15 cellular contexts compared by ENCODE assay signal in the genomic region with DNA sequence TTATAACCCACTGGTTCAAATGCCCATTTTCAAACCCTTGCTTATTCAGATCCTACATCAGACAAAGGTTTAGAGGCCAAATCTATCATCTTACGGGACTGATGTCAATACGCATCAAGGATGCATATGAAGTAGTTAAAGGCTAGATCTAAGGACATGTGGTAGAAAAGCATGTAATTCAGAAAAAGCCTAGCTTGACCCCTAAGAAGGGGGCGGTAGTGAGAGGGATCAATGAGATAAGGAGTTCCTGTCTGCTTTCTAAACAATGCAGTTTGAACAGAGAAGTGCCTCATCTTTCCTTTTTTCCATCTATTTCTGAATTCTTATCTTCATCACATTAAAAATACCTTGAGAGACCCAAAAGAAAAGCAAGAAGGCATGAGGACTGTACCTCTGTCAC.
DNase-seq lines count a peak whose midpoint lies in the region; ATAC-seq and TF ChIP-seq lines count a peak whose summit lies in the region.
"Had no signal": no experiment of that assay in that cellular context is flagged by ENCODE, and none has a peak within 500 bp of the region (broad histone marks: within the 10 kb centered on the region; RNA-seq: fewer than 3 reads in every experiment).

No MANE protein-coding gene starts in this region.

- no peak overlapping the region for H3K27ac ChIP-seq in H9 (ENCODE audit: insufficient read length, low read depth, low read length)
- H3K27ac ChIP-seq in iPS DF 6.9 (ENCODE audit: low read length): no peak overlapping the region
- no peak overlapping the region for H3K27ac ChIP-seq in neuronal stem cell (replicated peaks; ENCODE audit: low read length)
- H3K27ac ChIP-seq in hepatocyte: no peak overlapping the region
- no peak overlapping the region for H3K27ac ChIP-seq in RWPE1
- H3K27ac ChIP-seq: BLaER1, HL-60 had no signal

- no peaks in the 10 kb centered on the region for H3K23me2 ChIP-seq in H9 (ENCODE audit: insufficient read length, low read depth, low read length, poor library complexity, severe bottlenecking)

- WGBS in H9 (ENCODE audit: extremely low coverage, insufficient read length, low lambda C conversion rate): no CpG with 5 or more reads among the region's 3 CpGs
- WGBS in iPS DF 6.9 (ENCODE audit: insufficient coverage, insufficient read length): no CpG with 5 or more reads among the region's 3 CpGs
- no CpG with 5 or more reads among the region's 3 CpGs for WGBS in neuronal stem cell (ENCODE audit: extremely low coverage in 2 of 2, insufficient read length in 2 of 2, insufficient replicate concordance in 1 of 2), 2 donors
- 66% methylated on average over 3 of the region's 3 CpGs for WGBS in hepatocyte (ENCODE audit: low lambda C conversion rate, missing lambda C conversion rate)

- H3K4me3 ChIP-seq in iPS DF 6.9 (ENCODE audit: low read length) (no peak overlapping the region), neuronal stem cell (ENCODE audit: low read length in 2 of 2) (no peak overlapping the region), hepatocyte (no peak overlapping the region)
- H3K4me3 ChIP-seq: BLaER1 had no signal

- H3K56ac ChIP-seq in H9 (ENCODE audit: insufficient read length, low read depth, low read length): no peak overlapping the region

- H2AK5ac ChIP-seq in H9 (ENCODE audit: insufficient read length, low read length) (no peak overlapping the region), neuronal stem cell (ENCODE audit: low read depth, low read length) (no peak overlapping the region)

- no peaks in the 10 kb centered on the region for H3K27me3 Mint-ChIP-seq in H9 (ENCODE audit: low read depth)
- no peaks in the 10 kb centered on the region for H3K27me3 Mint-ChIP-seq in WTC11 (ENCODE audit: low read depth)
- H3K27me3 Mint-ChIP-seq: CD8-positive, alpha-beta memory T cell had no signal

- no peak overlapping the region for H3T11ph ChIP-seq in H9 (ENCODE audit: low read length)

- H3K9ac ChIP-seq in H9 (ENCODE audit: extremely low read depth, insufficient read length, low read length) (no peak overlapping the region), neuronal stem cell (ENCODE audit: low read depth, low read length, poor library complexity) (no peak overlapping the region)
- H3K9ac ChIP-seq: BLaER1 had no signal

- H2BK12ac ChIP-seq in H9 (ENCODE audit: insufficient read length, low read depth, low read length) (no peak overlapping the region), neuronal stem cell (ENCODE audit: low read length) (no peak overlapping the region)

- H3K36me3 Mint-ChIP-seq in H9 (ENCODE audit: insufficient read depth in 1 of 3, low read depth in 3 of 3) (no peaks in the 10 kb centered on the region), WTC11 (no peaks in the 10 kb centered on the region)
- H3K36me3 Mint-ChIP-seq: CD8-positive, alpha-beta memory T cell had no signal

- H2BK120ac ChIP-seq in H9 (ENCODE audit: low read depth, low read length, poor library complexity, severe bottlenecking) (no peak overlapping the region), neuronal stem cell (ENCODE audit: low read depth, low read length) (no peak overlapping the region)

- H3K18ac ChIP-seq in H9 (ENCODE audit: insufficient read length, low read depth, low read length) (no peak overlapping the region), neuronal stem cell (ENCODE audit: low read length) (no peak overlapping the region)

- no peak overlapping the region for H4K8ac ChIP-seq in H9 (replicated peaks; ENCODE audit: insufficient read length, low read depth, low read length)
- no peak overlapping the region for H4K8ac ChIP-seq in neuronal stem cell (ENCODE audit: low read depth, low read length)

- H3K79me1 ChIP-seq in H9 (ENCODE audit: insufficient read depth, low read depth, low read length, poor library complexity, severe bottlenecking) (no peaks in the 10 kb centered on the region), neuronal stem cell (ENCODE audit: low read depth, low read length) (no peaks in the 10 kb centered on the region)

- no peak overlapping the region for H3K23ac ChIP-seq in H9 (ENCODE audit: insufficient read length, low read depth, low read length)
- H3K23ac ChIP-seq in neuronal stem cell (ENCODE audit: low read depth, low read length, poor library complexity): no peak overlapping the region

- H2BK5ac ChIP-seq in H9 (ENCODE audit: insufficient read length, low read length) (no peak overlapping the region), neuronal stem cell (ENCODE audit: low read length) (no peak overlapping the region)

- no peak overlapping the region for H2BK20ac ChIP-seq in H9 (ENCODE audit: low read depth, low read length, poor library complexity, severe bottlenecking)

- H3K14ac ChIP-seq in H9 (ENCODE audit: insufficient read depth, low read length): no peak overlapping the region
- H3K14ac ChIP-seq in neuronal stem cell (ENCODE audit: low read length): no peak overlapping the region

- CTCF ChIA-PET in WTC11 (lab: Charles Lee) (interaction anchor here (0.7 to 1.0 kb wide), 4 partner anchors 12 to 29 kb away, joined by 3 to 4 read pairs (median 3); no protein-coding TSS in a partner anchor), RWPE1 (lab: Yijun Ruan, JAX) (no interaction called here)

- POLR2A ChIA-PET in WTC11 (lab: Charles Lee) (no interaction called here), RWPE1 (lab: Yijun Ruan, JAX; ENCODE audit: low non-redundant PET) (no interaction called here)

- H3K4me2 ChIP-seq in H9 (ENCODE audit: insufficient read depth, insufficient read length, low read length): no peak overlapping the region
- H3K4me2 ChIP-seq in neuronal stem cell (ENCODE audit: insufficient read depth, low read length, poor library complexity, severe bottlenecking): no peak overlapping the region
- no peak overlapping the region for H3K4me2 ChIP-seq in hepatocyte
- H3K4me2 ChIP-seq: BLaER1 had no signal

- H3K9me2 ChIP-seq in hepatocyte (replicated peaks; ENCODE audit: insufficient read depth): no peaks in the 10 kb centered on the region

- no peak overlapping the region for H3K4ac ChIP-seq in H9 (ENCODE audit: low read depth, low read length)
- no peak overlapping the region for H3K4ac ChIP-seq in neuronal stem cell (ENCODE audit: low read length)

- peaks cover 7 to 9% of the 10 kb centered on the region in 2 experiments; a peak in 3 of 4 replicates for H3K4me1 Mint-ChIP-seq in H9
- peaks cover 6% of the 10 kb centered on the region for H3K4me1 Mint-ChIP-seq in WTC11
- H3K4me1 Mint-ChIP-seq: CD8-positive, alpha-beta memory T cell had no signal

- H4K91ac ChIP-seq in H9 (ENCODE audit: insufficient read length, low read depth, low read length) (no peak overlapping the region), neuronal stem cell (ENCODE audit: low read depth, low read length, poor library complexity) (no peak overlapping the region)

- H2AFZ ChIP-seq in H9 (ENCODE audit: low read length) (no peak overlapping the region), neuronal stem cell (ENCODE audit: low read length) (peak overlapping the region; percentile 15), hepatocyte (no peak overlapping the region)

- H3K4me1 ChIP-seq in H9 (ENCODE audit: insufficient read depth, low read length) (peaks cover 2% of the 10 kb centered on the region; the same call in 1 of the 2 replicates), iPS DF 6.9 (ENCODE audit: control insufficient read depth, insufficient read depth, low read length) (no peaks in the 10 kb centered on the region), neuronal stem cell (ENCODE audit: control insufficient read depth in 2 of 2, insufficient read depth in 1 of 2, low read depth in 1 of 2, low read length in 2 of 2) (peaks cover 3% of the 10 kb centered on the region in 2 donors), hepatocyte (ENCODE audit: insufficient read depth) (no peaks in the 10 kb centered on the region)
- H3K4me1 ChIP-seq: BLaER1, Caco-2 had no signal

- H3K79me2 ChIP-seq in H9 (ENCODE audit: insufficient read depth, low read length) (no peaks in the 10 kb centered on the region), hepatocyte (no peaks in the 10 kb centered on the region)

- no peak overlapping the region for H4K5ac ChIP-seq in H9 (ENCODE audit: insufficient read length, low read depth, low read length)

- H3K9me3 Mint-ChIP-seq in H9: no peaks in the 10 kb centered on the region
- H3K9me3 Mint-ChIP-seq in WTC11: no peaks in the 10 kb centered on the region
- H3K9me3 Mint-ChIP-seq: CD8-positive, alpha-beta memory T cell had no signal

- H3K36me3 ChIP-seq in iPS DF 6.9 (ENCODE audit: control insufficient read depth, insufficient read depth, low read length): no peaks in the 10 kb centered on the region
- no peaks in the 10 kb centered on the region for H3K36me3 ChIP-seq in neuronal stem cell (replicated peaks in 1 of 2; ENCODE audit: control insufficient read depth in 2 of 2, insufficient read depth in 2 of 2, low read length in 2 of 2)
- H3K36me3 ChIP-seq in hepatocyte (replicated peaks; ENCODE audit: insufficient read depth, low read depth): no peaks in the 10 kb centered on the region
- H3K36me3 ChIP-seq: BLaER1 had no signal

- ATAC-seq in WTC11: peak; percentile 82

- DNase-seq in H9 (no peak), WTC11 (ENCODE audit: low spot score) (no peak), iPS DF 6.9 (ENCODE audit: low read depth, low spot score) (peak; percentile 20), neuronal stem cell (ENCODE audit: low spot score) (no peak), hepatocyte (ENCODE audit: low spot score) (no peak), RWPE1 (ENCODE audit: low spot score) (no peak)
- no peak for DNase-seq in activated CD4-positive, CD25-positive, alpha-beta regulatory T cell treated with anti-CD3 and anti-CD28 coated beads, Interleukin-2, amount 50 U/mL, for 72 hours
- DNase-seq: 8988T; AML-193; Caco-2; CD8-positive, alpha-beta memory T cell; DND-41; GF-D8 had no signal

- H3K27ac Mint-ChIP-seq in H9 (peak overlapping the region in 1 of 3 experiments; percentile 45; a peak in 1 of 7 replicates), WTC11 (no peak overlapping the region)
- H3K27ac Mint-ChIP-seq: CD8-positive, alpha-beta memory T cell had no signal

- no peaks in the 10 kb centered on the region for H4K20me1 ChIP-seq in H9 (ENCODE audit: control insufficient read depth, insufficient read depth, insufficient read length)
- H4K20me1 ChIP-seq in hepatocyte (ENCODE audit: insufficient read depth, poor library complexity, severe bottlenecking): no peaks in the 10 kb centered on the region
- H4K20me1 ChIP-seq: BLaER1 had no signal

- H3K27me3 ChIP-seq in H9 (ENCODE audit: insufficient read depth, low read length): no peaks in the 10 kb centered on the region
- no peaks in the 10 kb centered on the region for H3K27me3 ChIP-seq in iPS DF 6.9 (ENCODE audit: control insufficient read depth, insufficient read depth, low read length)
- no peaks in the 10 kb centered on the region for H3K27me3 ChIP-seq in neuronal stem cell (ENCODE audit: control insufficient read depth in 3 of 3, insufficient read depth in 3 of 3, low read depth in 1 of 3, low read length in 3 of 3)
- no peaks in the 10 kb centered on the region for H3K27me3 ChIP-seq in hepatocyte
- H3K27me3 ChIP-seq: BLaER1 had no signal

- H2BK15ac ChIP-seq in H9 (ENCODE audit: low read depth, low read length): no peak overlapping the region
- no peak overlapping the region for H2BK15ac ChIP-seq in neuronal stem cell (ENCODE audit: low read length)

- H3K9me3 ChIP-seq in H9 (ENCODE audit: control insufficient read depth, low read depth, low read length): no peaks in the 10 kb centered on the region
- H3K9me3 ChIP-seq in iPS DF 6.9 (ENCODE audit: control insufficient read depth, insufficient read depth, low read length): no peaks in the 10 kb centered on the region
- H3K9me3 ChIP-seq in neuronal stem cell (replicated peaks in 1 of 2; ENCODE audit: control insufficient read depth in 2 of 2, insufficient read depth in 1 of 2, low read depth in 1 of 2, low read length in 2 of 2): no peaks in the 10 kb centered on the region
- no peaks in the 10 kb centered on the region for H3K9me3 ChIP-seq in hepatocyte (ENCODE audit: low read depth)
- H3K9me3 ChIP-seq: BLaER1, Caco-2 had no signal

- H3K4me3 Mint-ChIP-seq in H9 (no peak overlapping the region), WTC11 (no peak overlapping the region)
- H3K4me3 Mint-ChIP-seq: CD8-positive, alpha-beta memory T cell had no signal

- TF ChIP-seq CTCF in H9 (conservative IDR thresholded peaks at IDR 0.05) (peak; percentile 59), WTC11 (IDR thresholded peaks at IDR 0.05) (no peak), hepatocyte (IDR thresholded peaks at IDR 0.05; ENCODE audit: poor library complexity) (no peak), RWPE1 (conservative IDR thresholded peaks at IDR 0.05; ENCODE audit: low read depth) (no peak)
